In genomic region chr20:63973636-63974401, GRCh38 we compare ENCODE assay signal across 1 cellular context.
TF ChIP-seq lines count a peak whose summit lies in the region.

No MANE protein-coding gene starts in this region.

TF ChIP-seq in HEK293, 187 proteins besides CTCF, POLR2A, EP300 and RAD21 (continued from another document and continues in another):
- TF ChIP-seq, protein P1, sequence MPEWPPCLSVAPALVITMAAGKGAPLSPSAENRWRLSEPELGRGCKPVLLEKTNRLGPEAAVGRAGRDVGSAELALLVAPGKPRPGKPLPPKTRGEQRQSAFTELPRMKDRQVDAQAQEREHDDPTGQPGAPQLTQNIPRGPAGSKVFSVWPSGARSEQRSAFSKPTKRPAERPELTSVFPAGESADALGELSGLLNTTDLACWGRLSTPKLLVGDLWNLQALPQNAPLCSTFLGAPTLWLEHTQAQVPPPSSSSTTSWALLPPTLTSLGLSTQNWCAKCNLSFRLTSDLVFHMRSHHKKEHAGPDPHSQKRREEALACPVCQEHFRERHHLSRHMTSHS (tag by site-specific recombination; IDR thresholded peaks at IDR 0.05) = no peak
- TF ChIP-seq ZNF791 (tag by site-specific recombination; IDR thresholded peaks at IDR 0.05) (no peak), FEZF1 (tag by site-specific recombination; IDR thresholded peaks at IDR 0.05) (no peak), ZNF223 (tag by site-specific recombination; IDR thresholded peaks at IDR 0.05) (no peak), ZNF214 (tag by site-specific recombination; IDR thresholded peaks at IDR 0.05; ENCODE audit: borderline replicate concordance) (no peak), BCL11B (tag by site-specific recombination; IDR thresholded peaks at IDR 0.05; ENCODE audit: low read depth) (no peak), ZFP41 (tag by site-specific recombination; IDR thresholded peaks at IDR 0.05; ENCODE audit: borderline replicate concordance) (no peak), ZNF133 (tag by site-specific recombination; IDR thresholded peaks at IDR 0.05) (no peak), ZNF354C (tag by site-specific recombination; IDR thresholded peaks at IDR 0.05; ENCODE audit: borderline replicate concordance, low read depth) (no peak), ZNF292 (tag by site-specific recombination; IDR thresholded peaks at IDR 0.05; ENCODE audit: borderline replicate concordance, low read depth) (no peak), GLI2 (tag by site-specific recombination; IDR thresholded peaks at IDR 0.05; ENCODE audit: borderline replicate concordance, low read depth) (no peak), ZNF394 (tag by site-specific recombination; IDR thresholded peaks at IDR 0.05; ENCODE audit: borderline replicate concordance) (no peak), ZNF837 (tag by site-specific recombination; IDR thresholded peaks at IDR 0.05) (no peak), ZNF302 (tag by site-specific recombination; IDR thresholded peaks at IDR 0.05; ENCODE audit: low read depth) (no peak), ZNF157 (tag by site-specific recombination; IDR thresholded peaks at IDR 0.05) (no peak), ZNF658 (tag by site-specific recombination; IDR thresholded peaks at IDR 0.05) (no peak), ZNF366 (tag by site-specific recombination; conservative IDR thresholded peaks at IDR 0.05) (no peak), ZNF654 (tag by site-specific recombination; IDR thresholded peaks at IDR 0.05; ENCODE audit: low read depth) (peak; percentile 83), ZNF621 (tag by site-specific recombination; IDR thresholded peaks at IDR 0.05) (no peak), ZNF560 (tag by site-specific recombination; IDR thresholded peaks at IDR 0.05; ENCODE audit: borderline replicate concordance) (no peak), SCRT1 (tag by site-specific recombination; IDR thresholded peaks at IDR 0.05; ENCODE audit: borderline replicate concordance) (no peak), KLF7 (tag by site-specific recombination; IDR thresholded peaks at IDR 0.05; ENCODE audit: borderline replicate concordance) (0 out of 2 replicates have a peak, but pooled peaks have one; percentile 64), ZFP37 (tag by site-specific recombination; IDR thresholded peaks at IDR 0.05) (no peak), ZNF16 (tag by site-specific recombination; IDR thresholded peaks at IDR 0.05; ENCODE audit: low read depth) (no peak), ZNF548 (tag by site-specific recombination; IDR thresholded peaks at IDR 0.05) (no peak), ZNF146 (tag by site-specific recombination; IDR thresholded peaks at IDR 0.05) (no peak), ZBTB20 (tag by site-specific recombination; IDR thresholded peaks at IDR 0.05) (peak; percentile 37; the same call in 1 of the 2 replicates), MEIS1 (CRISPR knock-in tag; IDR thresholded peaks at IDR 0.05; ENCODE audit: borderline replicate concordance) (no peak), YY1 (tag by site-specific recombination; IDR thresholded peaks at IDR 0.05) (no peak), GLIS1 (tag by site-specific recombination; IDR thresholded peaks at IDR 0.05) (peak; percentile 65; the same call in 1 of the 2 replicates), ZNF660 (tag by site-specific recombination; IDR thresholded peaks at IDR 0.05) (no peak), ZNF76 (tag by site-specific recombination; IDR thresholded peaks at IDR 0.05; ENCODE audit: borderline replicate concordance, low read depth) (peak; percentile 37; the same call in 1 of the 2 replicates), ZNF549 (tag by site-specific recombination; IDR thresholded peaks at IDR 0.05) (no peak), ZNF404 (tag by site-specific recombination; IDR thresholded peaks at IDR 0.05) (no peak), ZNF768 (tag by site-specific recombination; IDR thresholded peaks at IDR 0.05) (no peak), ZNF148 (tag by site-specific recombination; IDR thresholded peaks at IDR 0.05; ENCODE audit: borderline replicate concordance) (no peak), ZNF518A (tag by site-specific recombination; conservative IDR thresholded peaks at IDR 0.05; ENCODE audit: low read depth) (no peak), ZNF792 (tag by site-specific recombination; IDR thresholded peaks at IDR 0.05) (no peak), ATF2 (tag by site-specific recombination; IDR thresholded peaks at IDR 0.05; ENCODE audit: low read depth) (no peak), MZF1 (tag by site-specific recombination; IDR thresholded peaks at IDR 0.05; ENCODE audit: borderline replicate concordance) (no peak), ZNF155 (tag by site-specific recombination; IDR thresholded peaks at IDR 0.05) (no peak)
- TF ChIP-seq, protein P2, sequence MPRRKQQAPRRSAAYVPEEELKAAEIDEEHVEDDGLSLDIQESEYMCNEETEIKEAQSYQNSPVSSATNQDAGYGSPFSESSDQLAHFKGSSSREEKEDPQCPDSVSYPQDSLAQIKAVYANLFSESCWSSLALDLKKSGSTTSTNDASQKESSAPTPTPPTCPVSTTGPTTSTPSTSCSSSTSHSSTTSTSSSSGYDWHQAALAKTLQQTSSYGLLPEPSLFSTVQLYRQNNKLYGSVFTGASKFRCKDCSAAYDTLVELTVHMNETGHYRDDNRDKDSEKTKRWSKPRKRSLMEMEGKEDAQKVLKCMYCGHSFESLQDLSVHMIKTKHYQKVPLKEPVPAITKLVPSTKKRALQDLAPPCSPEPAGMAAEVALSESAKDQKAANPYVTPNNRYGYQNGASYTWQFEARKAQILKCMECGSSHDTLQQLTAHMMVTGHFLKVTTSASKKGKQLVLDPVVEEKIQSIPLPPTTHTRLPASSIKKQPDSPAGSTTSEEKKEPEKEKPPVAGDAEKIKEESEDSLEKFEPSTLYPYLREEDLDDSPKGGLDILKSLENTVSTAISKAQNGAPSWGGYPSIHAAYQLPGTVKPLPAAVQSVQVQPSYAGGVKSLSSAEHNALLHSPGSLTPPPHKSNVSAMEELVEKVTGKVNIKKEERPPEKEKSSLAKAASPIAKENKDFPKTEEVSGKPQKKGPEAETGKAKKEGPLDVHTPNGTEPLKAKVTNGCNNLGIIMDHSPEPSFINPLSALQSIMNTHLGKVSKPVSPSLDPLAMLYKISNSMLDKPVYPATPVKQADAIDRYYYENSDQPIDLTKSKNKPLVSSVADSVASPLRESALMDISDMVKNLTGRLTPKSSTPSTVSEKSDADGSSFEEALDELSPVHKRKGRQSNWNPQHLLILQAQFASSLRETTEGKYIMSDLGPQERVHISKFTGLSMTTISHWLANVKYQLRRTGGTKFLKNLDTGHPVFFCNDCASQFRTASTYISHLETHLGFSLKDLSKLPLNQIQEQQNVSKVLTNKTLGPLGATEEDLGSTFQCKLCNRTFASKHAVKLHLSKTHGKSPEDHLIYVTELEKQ (tag by site-specific recombination; IDR thresholded peaks at IDR 0.05; ENCODE audit: borderline replicate concordance) = no peak
- TF ChIP-seq, protein P3, sequence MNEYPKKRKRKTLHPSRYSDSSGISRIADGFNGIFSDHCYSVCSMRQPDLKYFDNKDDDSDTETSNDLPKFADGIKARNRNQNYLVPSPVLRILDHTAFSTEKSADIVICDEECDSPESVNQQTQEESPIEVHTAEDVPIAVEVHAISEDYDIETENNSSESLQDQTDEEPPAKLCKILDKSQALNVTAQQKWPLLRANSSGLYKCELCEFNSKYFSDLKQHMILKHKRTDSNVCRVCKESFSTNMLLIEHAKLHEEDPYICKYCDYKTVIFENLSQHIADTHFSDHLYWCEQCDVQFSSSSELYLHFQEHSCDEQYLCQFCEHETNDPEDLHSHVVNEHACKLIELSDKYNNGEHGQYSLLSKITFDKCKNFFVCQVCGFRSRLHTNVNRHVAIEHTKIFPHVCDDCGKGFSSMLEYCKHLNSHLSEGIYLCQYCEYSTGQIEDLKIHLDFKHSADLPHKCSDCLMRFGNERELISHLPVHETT (tag by site-specific recombination; IDR thresholded peaks at IDR 0.05) = 0 out of 2 replicates have a peak, but pooled peaks have one; percentile 41
- TF ChIP-seq, protein P4, sequence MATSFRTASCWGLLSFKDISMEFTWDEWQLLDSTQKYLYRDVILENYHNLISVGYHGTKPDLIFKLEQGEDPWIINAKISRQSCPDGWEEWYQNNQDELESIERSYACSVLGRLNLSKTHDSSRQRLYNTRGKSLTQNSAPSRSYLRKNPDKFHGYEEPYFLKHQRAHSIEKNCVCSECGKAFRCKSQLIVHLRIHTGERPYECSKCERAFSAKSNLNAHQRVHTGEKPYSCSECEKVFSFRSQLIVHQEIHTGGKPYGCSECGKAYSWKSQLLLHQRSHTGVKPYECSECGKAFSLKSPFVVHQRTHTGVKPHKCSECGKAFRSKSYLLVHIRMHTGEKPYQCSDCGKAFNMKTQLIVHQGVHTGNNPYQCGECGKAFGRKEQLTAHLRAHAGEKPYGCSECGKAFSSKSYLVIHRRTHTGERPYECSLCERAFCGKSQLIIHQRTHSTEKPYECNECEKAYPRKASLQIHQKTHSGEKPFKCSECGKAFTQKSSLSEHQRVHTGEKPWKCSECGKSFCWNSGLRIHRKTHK (tag by site-specific recombination; IDR thresholded peaks at IDR 0.05) = no peak
- TF ChIP-seq, protein P5, sequence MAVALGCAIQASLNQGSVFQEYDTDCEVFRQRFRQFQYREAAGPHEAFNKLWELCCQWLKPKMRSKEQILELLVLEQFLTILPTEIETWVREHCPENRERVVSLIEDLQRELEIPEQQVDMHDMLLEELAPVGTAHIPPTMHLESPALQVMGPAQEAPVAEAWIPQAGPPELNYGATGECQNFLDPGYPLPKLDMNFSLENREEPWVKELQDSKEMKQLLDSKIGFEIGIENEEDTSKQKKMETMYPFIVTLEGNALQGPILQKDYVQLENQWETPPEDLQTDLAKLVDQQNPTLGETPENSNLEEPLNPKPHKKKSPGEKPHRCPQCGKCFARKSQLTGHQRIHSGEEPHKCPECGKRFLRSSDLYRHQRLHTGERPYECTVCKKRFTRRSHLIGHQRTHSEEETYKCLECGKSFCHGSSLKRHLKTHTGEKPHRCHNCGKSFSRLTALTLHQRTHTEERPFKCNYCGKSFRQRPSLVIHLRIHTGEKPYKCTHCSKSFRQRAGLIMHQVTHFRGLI (tag by site-specific recombination; IDR thresholded peaks at IDR 0.05) = no peak
- TF ChIP-seq, protein P6, sequence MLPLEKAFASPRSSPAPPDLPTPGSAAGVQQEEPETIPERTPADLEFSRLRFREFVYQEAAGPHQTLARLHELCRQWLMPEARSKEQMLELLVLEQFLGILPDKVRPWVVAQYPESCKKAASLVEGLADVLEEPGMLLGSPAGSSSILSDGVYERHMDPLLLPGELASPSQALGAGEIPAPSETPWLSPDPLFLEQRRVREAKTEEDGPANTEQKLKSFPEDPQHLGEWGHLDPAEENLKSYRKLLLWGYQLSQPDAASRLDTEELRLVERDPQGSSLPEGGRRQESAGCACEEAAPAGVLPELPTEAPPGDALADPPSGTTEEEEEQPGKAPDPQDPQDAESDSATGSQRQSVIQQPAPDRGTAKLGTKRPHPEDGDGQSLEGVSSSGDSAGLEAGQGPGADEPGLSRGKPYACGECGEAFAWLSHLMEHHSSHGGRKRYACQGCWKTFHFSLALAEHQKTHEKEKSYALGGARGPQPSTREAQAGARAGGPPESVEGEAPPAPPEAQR (tag by site-specific recombination; IDR thresholded peaks at IDR 0.05) = no peak
